ENCODE assay signal across 1 cellular context in genomic region chr2:74816540-74817331, GRCh38.
TF ChIP-seq lines count a peak whose summit lies in the region.

No MANE protein-coding gene starts in this region.

TF ChIP-seq in HepG2, 621 proteins besides CTCF, POLR2A, EP300 and RAD21 (continued from another document and continues in another):
- TF ChIP-seq PRDM4 (CRISPR knock-in tag; IDR thresholded peaks at IDR 0.05; ENCODE audit: borderline replicate concordance) (no peak), ZNF777 (CRISPR knock-in tag; IDR thresholded peaks at IDR 0.05) (no peak), NFKBIZ (CRISPR knock-in tag; IDR thresholded peaks at IDR 0.05) (0 out of 2 replicates have a peak, but pooled peaks have one; percentile 58), ZNF572 (CRISPR knock-in tag; IDR thresholded peaks at IDR 0.05) (no peak), ZNF230 (CRISPR knock-in tag; IDR thresholded peaks at IDR 0.05) (0 out of 2 replicates have a peak, but pooled peaks have one; percentile 49), ZFP37 (CRISPR knock-in tag; IDR thresholded peaks at IDR 0.05; ENCODE audit: borderline replicate concordance) (no peak), ZNF207 (IDR thresholded peaks at IDR 0.05; ENCODE audit: borderline replicate concordance) (no peak), ZNF430 (CRISPR knock-in tag; IDR thresholded peaks at IDR 0.05) (no peak; the same call in 1 of the 2 replicates), ZNF7 (CRISPR knock-in tag; IDR thresholded peaks at IDR 0.05) (no peak), MYNN (CRISPR knock-in tag; IDR thresholded peaks at IDR 0.05; ENCODE audit: low read depth) (0 out of 2 replicates have a peak, but pooled peaks have one; percentile 48), KLF15 (CRISPR knock-in tag; IDR thresholded peaks at IDR 0.05; ENCODE audit: borderline replicate concordance) (no peak), STAG1 (CRISPR knock-in tag; IDR thresholded peaks at IDR 0.05) (peak; percentile 15), ZNF274 (CRISPR knock-in tag; IDR thresholded peaks at IDR 0.05) (no peak), SMAD3 (CRISPR knock-in tag; IDR thresholded peaks at IDR 0.05) (peak; percentile 68; the same call in 1 of the 2 replicates), MZF1 (CRISPR knock-in tag; IDR thresholded peaks at IDR 0.05; ENCODE audit: borderline replicate concordance) (no peak), ZNF124 (CRISPR knock-in tag; IDR thresholded peaks at IDR 0.05) (no peak), HES4 (CRISPR knock-in tag; IDR thresholded peaks at IDR 0.05; ENCODE audit: borderline replicate concordance) (no peak), JUND (CRISPR knock-in tag; IDR thresholded peaks at IDR 0.05) (no peak), ZSCAN5A (CRISPR knock-in tag; IDR thresholded peaks at IDR 0.05; ENCODE audit: borderline replicate concordance) (peak; percentile 24; the same call in 1 of the 2 replicates), ZNF749 (CRISPR knock-in tag; IDR thresholded peaks at IDR 0.05; ENCODE audit: borderline replicate concordance) (no peak), EHMT2 (IDR thresholded peaks at IDR 0.05; ENCODE audit: borderline replicate concordance, low read depth, low read length) (no peak), ZNF235 (CRISPR knock-in tag; IDR thresholded peaks at IDR 0.05; ENCODE audit: borderline replicate concordance) (no peak), TFDP2 (CRISPR knock-in tag; IDR thresholded peaks at IDR 0.05) (no peak), RERE (CRISPR knock-in tag; IDR thresholded peaks at IDR 0.05; ENCODE audit: low read depth) (peak; percentile 85), ZNF460 (CRISPR knock-in tag; IDR thresholded peaks at IDR 0.05; ENCODE audit: borderline replicate concordance) (no peak), RXRA (CRISPR knock-in tag; IDR thresholded peaks at IDR 0.05) (peak; percentile 63; the same call in 1 of the 2 replicates), PAF1 (CRISPR knock-in tag; IDR thresholded peaks at IDR 0.05) (no peak), FLYWCH1 (CRISPR knock-in tag; IDR thresholded peaks at IDR 0.05) (no peak), ZBTB2 (CRISPR knock-in tag; IDR thresholded peaks at IDR 0.05; ENCODE audit: low read depth) (no peak), PITX1 (CRISPR knock-in tag; IDR thresholded peaks at IDR 0.05) (peak; percentile 95), MTERF4 (CRISPR knock-in tag; IDR thresholded peaks at IDR 0.05) (0 out of 2 replicates have a peak, but pooled peaks have one; percentile 14), ZFP36 (IDR thresholded peaks at IDR 0.05; ENCODE audit: borderline replicate concordance, low read depth, low read length, partially characterized antibody) (no peak), ZNF18 (CRISPR knock-in tag; IDR thresholded peaks at IDR 0.05; ENCODE audit: insufficient replicate concordance) (no peak), ZNF562 (CRISPR knock-in tag; IDR thresholded peaks at IDR 0.05; ENCODE audit: borderline replicate concordance) (no peak), POLR2AphosphoS2 (IDR thresholded peaks at IDR 0.05; ENCODE audit: low read depth, low read length) (no peak), ZNF788 (CRISPR knock-in tag; IDR thresholded peaks at IDR 0.05; ENCODE audit: borderline replicate concordance) (peak; percentile 70; the same call in 1 of the 2 replicates), KMT2A (CRISPR knock-in tag; IDR thresholded peaks at IDR 0.05) (peak; percentile 53; the same call in 1 of the 2 replicates), ZNF616 (CRISPR knock-in tag; IDR thresholded peaks at IDR 0.05; ENCODE audit: low read depth) (no peak), KDM3A (CRISPR knock-in tag; IDR thresholded peaks at IDR 0.05; ENCODE audit: low read depth) (peak; percentile 75; the same call in 1 of the 2 replicates), FOXA3 (CRISPR knock-in tag; IDR thresholded peaks at IDR 0.05) (peak; percentile 85), ZKSCAN5 (CRISPR knock-in tag; IDR thresholded peaks at IDR 0.05) (no peak; the same call in 1 of the 2 replicates), KLF13 (CRISPR knock-in tag; IDR thresholded peaks at IDR 0.05) (no peak), ZNF121 (CRISPR knock-in tag; IDR thresholded peaks at IDR 0.05) (no peak), ZNF709 (CRISPR knock-in tag; IDR thresholded peaks at IDR 0.05) (no peak), ZNF704 (CRISPR knock-in tag; IDR thresholded peaks at IDR 0.05; ENCODE audit: borderline replicate concordance) (no peak), ZNF331 (CRISPR knock-in tag; IDR thresholded peaks at IDR 0.05) (peak; percentile 41; the same call in 1 of the 2 replicates), FOXJ3 (CRISPR knock-in tag; IDR thresholded peaks at IDR 0.05; ENCODE audit: borderline replicate concordance) (no peak), PBX3 (CRISPR knock-in tag; IDR thresholded peaks at IDR 0.05; ENCODE audit: borderline replicate concordance) (no peak), THAP7 (CRISPR knock-in tag; IDR thresholded peaks at IDR 0.05) (no peak), HOXD1 (CRISPR knock-in tag; IDR thresholded peaks at IDR 0.05) (no peak), KAT8 (CRISPR knock-in tag; IDR thresholded peaks at IDR 0.05) (0 out of 2 replicates have a peak, but pooled peaks have one; percentile 52), TAF1 (CRISPR knock-in tag; IDR thresholded peaks at IDR 0.05) (no peak)
